22 cellular contexts compared by ENCODE assay signal in genomic region chr9:105219291-105219805, GRCh38.
"Had no signal": no experiment of that assay in that cellular context is flagged by ENCODE, and none has a peak within 500 bp of the region (broad histone marks: within the 10 kb centered on the region; RNA-seq: fewer than 3 reads in every experiment).

No MANE protein-coding gene starts in this region.

- DNase-seq: activated CD4-positive, alpha-beta T cell treated with anti-CD3 and anti-CD28 coated beads, Interleukin-2, amount 50 U/mL, for 4 hours; activated CD8-positive, alpha-beta memory T cell treated with anti-CD3 and anti-CD28 coated beads for 24 hours; activated CD8-positive, alpha-beta memory T cell treated with anti-CD3 and anti-CD28 coated beads, Interleukin-2, amount 50 U/mL, for 4 hours; activated T-cell treated with anti-CD3 and anti-CD28 coated beads, Interleukin-2, amount 50 U/mL, for 24 hours; adrenal gland; brain microvascular endothelial cell; central memory CD4-positive, alpha-beta T cell; effector memory CD4-positive, alpha-beta T cell; head of caudate nucleus; left colon; ovary; substantia nigra; T1000; tibial artery had no signal

- H3K4me3 ChIP-seq: adrenal gland, ascending aorta, gastroesophageal sphincter, ovary, prostate gland, tibial artery had no signal

- ATAC-seq: activated naive CD4-positive, alpha-beta T cell treated with anti-CD3 and anti-CD28 coated beads, Interleukin-2, amount 50 U/mL, for 72 hours; activated T-helper 17 cell treated with anti-CD3 and anti-CD28 coated beads, Interleukin-2, amount 50 U/mL, for 72 hours; esophagus mucosa; gastroesophageal sphincter; left colon; natural killer cell treated with Interleukin-12 subunit alpha and Interleukin-12 subunit beta and Interleukin-15 and Interleukin-18, amount 100 ng/mL, for 72 hours; WTC11 had no signal
